In genomic region chr10:28807760-28808613, GRCh38 we compare ENCODE assay signal across 11 cellular contexts.
DNase-seq lines count a peak whose midpoint lies in the region; ATAC-seq and TF ChIP-seq lines count a peak whose summit lies in the region.
"Had no signal": no experiment of that assay in that cellular context is flagged by ENCODE, and none has a peak within 500 bp of the region (broad histone marks: within the 10 kb centered on the region; RNA-seq: fewer than 3 reads in every experiment).

No MANE protein-coding gene starts in this region.

- ATAC-seq in upper lobe of left lung (ENCODE audit: low FRiP score in 2 of 2): peak in 1 of 2 donors; percentile 34
- ATAC-seq in GM21423 (IDR thresholded peaks at IDR 0.05; ENCODE audit: unreplicated experiment): no peak

- H2AFZ ChIP-seq in GM23248: no peak overlapping the region
- no peak overlapping the region for H2AFZ ChIP-seq in PC-9

- H3K4me1 ChIP-seq in HUES6 (ENCODE audit: control insufficient read depth, insufficient read depth, low read length) (peaks cover 52% of the 10 kb centered on the region), liver (ENCODE audit: control insufficient read depth in 4 of 4, insufficient read depth in 4 of 4, low read length in 3 of 4) (peaks cover 0 to 24% (median 14%) of the 10 kb centered on the region in 4 donors), upper lobe of left lung (peaks cover 0 to 18% (median 0%) of the 10 kb centered on the region in 4 donors), GM23248 (ENCODE audit: insufficient read depth) (no peaks in the 10 kb centered on the region), PC-9 (replicated peaks; ENCODE audit: insufficient read depth) (no peaks in the 10 kb centered on the region)

- POLR2A ChIA-PET in PC-9 (lab: Charles Lee; ENCODE audit: unreplicated experiment): no interaction called here

- H3K9ac ChIP-seq in HUES6 (ENCODE audit: low read length): peak overlapping the region; percentile 57
- peak overlapping the region; percentile 6 to 80 for H3K9ac ChIP-seq in liver (ENCODE audit: low read depth in 1 of 2, low read length in 2 of 2)
- no peak overlapping the region for H3K9ac ChIP-seq in GM23248

- in situ Hi-C loops in GM23248 (cut with MboI): no loop called here

- no peaks in the 10 kb centered on the region for H3K79me2 ChIP-seq in GM23248 (ENCODE audit: insufficient read depth)
- no peaks in the 10 kb centered on the region for H3K79me2 ChIP-seq in PC-9 (ENCODE audit: low read depth)

- no peak for TF ChIP-seq EP300 in upper lobe of left lung (IDR thresholded peaks at IDR 0.05)

- H3K36me3 ChIP-seq in HUES6 (ENCODE audit: control insufficient read depth, insufficient read depth, low read length) (no peaks in the 10 kb centered on the region), liver (ENCODE audit: control insufficient read depth in 4 of 4, insufficient read depth in 3 of 4, low read depth in 1 of 4, low read length in 3 of 4) (no peaks in the 10 kb centered on the region), upper lobe of left lung (no peaks in the 10 kb centered on the region), GM23248 (ENCODE audit: low read depth) (no peaks in the 10 kb centered on the region), PC-9 (ENCODE audit: low read depth) (no peaks in the 10 kb centered on the region)

- peak; percentile 13 to 48 for TF ChIP-seq RAD21 in liver (IDR thresholded peaks at IDR 0.05)

- H3K9me2 ChIP-seq in GM23248 (ENCODE audit: insufficient read depth) (no peaks in the 10 kb centered on the region), PC-9 (ENCODE audit: insufficient read depth) (no peaks in the 10 kb centered on the region)

- peak overlapping the region; percentile 58; the same call in 1 of the 2 replicates for H3K27ac ChIP-seq in HUES6 (ENCODE audit: low read depth, low read length)
- peak overlapping the region; percentile 74 to 81 for H3K27ac ChIP-seq in liver (ENCODE audit: low read depth in 1 of 2, low read length in 2 of 2)
- H3K27ac ChIP-seq in upper lobe of left lung: peak overlapping the region; percentile 33 to 65 (median 58)
- no peak overlapping the region for H3K27ac ChIP-seq in GM23248
- H3K27ac ChIP-seq in PC-9: no peak overlapping the region

- H4K20me1 ChIP-seq in GM23248 (ENCODE audit: insufficient read depth) (no peaks in the 10 kb centered on the region), PC-9 (ENCODE audit: insufficient read depth) (no peaks in the 10 kb centered on the region)

- TF ChIP-seq CTCF in cardiac fibroblast (IDR thresholded peaks at IDR 0.05; ENCODE audit: low read depth, low read length): no peak
- no peak for TF ChIP-seq CTCF in liver (IDR thresholded peaks at IDR 0.05; ENCODE audit: low read depth, low read length, missing input control)
- TF ChIP-seq CTCF in upper lobe of left lung (IDR thresholded peaks at IDR 0.05): no peak
- no peak for TF ChIP-seq CTCF in PC-9 (conservative IDR thresholded peaks at IDR 0.05)

- H3K4me2 ChIP-seq in GM23248 (ENCODE audit: unreplicated experiment) (no peak overlapping the region), PC-9 (no peak overlapping the region)

- no peak for TF ChIP-seq POLR2A in upper lobe of left lung (IDR thresholded peaks at IDR 0.05)

- no TSS peak for BruUV-seq in PC-9 (replicated peaks; lab: Mats Ljungman, UMichigan)

- intact Hi-C loops in PC-9 (cut with micrococcal nuclease; ENCODE audit: unreplicated experiment): no loop called here

- no peaks in the 10 kb centered on the region for H3F3A ChIP-seq in GM23248 (ENCODE audit: insufficient read depth)
- no peaks in the 10 kb centered on the region for H3F3A ChIP-seq in PC-9 (ENCODE audit: insufficient read depth, low read depth)

- H3K9me3 ChIP-seq in HUES6 (ENCODE audit: control insufficient read depth, insufficient read depth, low read depth, low read length) (no peaks in the 10 kb centered on the region), liver (ENCODE audit: control insufficient read depth in 4 of 4, low read length in 3 of 4) (no peaks in the 10 kb centered on the region), upper lobe of left lung (no peaks in the 10 kb centered on the region), GM23248 (ENCODE audit: low read depth) (no peaks in the 10 kb centered on the region), PC-9 (ENCODE audit: insufficient read depth, low read depth) (no peaks in the 10 kb centered on the region)

- H3K27me3 ChIP-seq in HUES6 (ENCODE audit: control insufficient read depth, insufficient read depth, low read length) (no peaks in the 10 kb centered on the region), liver (ENCODE audit: control insufficient read depth in 4 of 4, insufficient read depth in 4 of 4, low read length in 3 of 4) (no peaks in the 10 kb centered on the region), upper lobe of left lung (no peaks in the 10 kb centered on the region), GM23248 (replicated peaks; ENCODE audit: insufficient read depth) (no peaks in the 10 kb centered on the region; the same call in none of the 2 replicates), PC-9 (ENCODE audit: insufficient read depth, low read depth) (no peaks in the 10 kb centered on the region)

- peak; percentile 9 to 83 for DNase-seq in cardiac fibroblast (ENCODE audit: low read depth in 2 of 2)
- no peak for DNase-seq in upper lobe of left lung
- no peak for DNase-seq in GM23248
- DNase-seq in PC-9: no peak
- no peak for DNase-seq in glomerular visceral epithelial cell (ENCODE audit: extremely low spot score)
- DNase-seq: activated effector memory CD4-positive, alpha-beta T cell treated with Interleukin-2 at 50 U/mL for 16 hours; EL; stimulated activated CD4-positive, alpha-beta T cell treated with anti-CD3 and anti-CD28 coated beads, Interleukin-1b, Interleukin-23, amount 100 ng/mL, for 48 hours had no signal

- CTCF ChIA-PET in PC-9 (lab: Charles Lee): no interaction called here

- peak overlapping the region; percentile 13; the same call in 1 of the 2 replicates for H3K4me3 ChIP-seq in HUES6 (ENCODE audit: low read depth, low read length)
- no peak overlapping the region for H3K4me3 ChIP-seq in cardiac fibroblast (replicated peaks in 1 of 2; ENCODE audit: low read depth in 2 of 2, low read length in 2 of 2)
- H3K4me3 ChIP-seq in liver (ENCODE audit: low read depth in 1 of 3, low read length in 3 of 3): peak overlapping the region; percentile 5 to 27 (median 24)
- no peak overlapping the region for H3K4me3 ChIP-seq in upper lobe of left lung
- no peak overlapping the region for H3K4me3 ChIP-seq in GM23248
- no peak overlapping the region for H3K4me3 ChIP-seq in PC-9

- WGBS in liver: 22% methylated on average over 16 of the region's 16 CpGs
- WGBS in upper lobe of left lung, 2 donors: 31 to 35% methylated on average over 16 of the region's 16 CpGs
- WGBS in GM23248 (ENCODE audit: low coverage in 1 of 2, low lambda C conversion rate in 2 of 2, missing lambda C conversion rate in 2 of 2), 2 experiments: 26 to 29% methylated on average over 16 of the region's 16 CpGs

TF ChIP-seq in liver, 16 proteins besides CTCF, POLR2A, EP300 and RAD21:
- TF ChIP-seq YY1 (IDR thresholded peaks at IDR 0.05) (peak; percentile 88), JUND (IDR thresholded peaks at IDR 0.05) (no peak), HNF4A (conservative IDR thresholded peaks at IDR 0.05) (peak; percentile 27 to 42), SP1 (IDR thresholded peaks at IDR 0.05) (peak; percentile 57), RXRA (IDR thresholded peaks at IDR 0.05) (peak; percentile 19 to 36), TAF1 (conservative IDR thresholded peaks at IDR 0.05) (peak; percentile 63), EGR1 (IDR thresholded peaks at IDR 0.05; ENCODE audit: low read depth in 2 of 2) (no peak), ATF3 (IDR thresholded peaks at IDR 0.05) (no peak), GABPA (IDR thresholded peaks at IDR 0.05 in 1 of 2, conservative IDR thresholded peaks at IDR 0.05 in 1 of 2) (no peak)

Comparison
In these comparisons a context has a peak if more than half of its experiments do, and no peak if none do; other contexts are left out.
1. H3K27ac ChIP-seq: peak in HUES6 (single experiment), liver (2 of 2) and upper lobe of left lung (4 of 4); none in GM23248 (single experiment) and PC-9 (single experiment).
2. H3K4me3 ChIP-seq: peak in HUES6 (single experiment) and liver (3 of 3); none in cardiac fibroblast (0 of 2), upper lobe of left lung (0 of 4), GM23248 (single experiment) and PC-9 (single experiment).
3. DNase-seq: peak in cardiac fibroblast (2 of 2); none in upper lobe of left lung (0 of 2), GM23248 (single experiment), PC-9 (0 of 2) and glomerular visceral epithelial cell (single experiment).